Comparison of ENCODE assay signal across 1 cellular context in the genomic region with DNA sequence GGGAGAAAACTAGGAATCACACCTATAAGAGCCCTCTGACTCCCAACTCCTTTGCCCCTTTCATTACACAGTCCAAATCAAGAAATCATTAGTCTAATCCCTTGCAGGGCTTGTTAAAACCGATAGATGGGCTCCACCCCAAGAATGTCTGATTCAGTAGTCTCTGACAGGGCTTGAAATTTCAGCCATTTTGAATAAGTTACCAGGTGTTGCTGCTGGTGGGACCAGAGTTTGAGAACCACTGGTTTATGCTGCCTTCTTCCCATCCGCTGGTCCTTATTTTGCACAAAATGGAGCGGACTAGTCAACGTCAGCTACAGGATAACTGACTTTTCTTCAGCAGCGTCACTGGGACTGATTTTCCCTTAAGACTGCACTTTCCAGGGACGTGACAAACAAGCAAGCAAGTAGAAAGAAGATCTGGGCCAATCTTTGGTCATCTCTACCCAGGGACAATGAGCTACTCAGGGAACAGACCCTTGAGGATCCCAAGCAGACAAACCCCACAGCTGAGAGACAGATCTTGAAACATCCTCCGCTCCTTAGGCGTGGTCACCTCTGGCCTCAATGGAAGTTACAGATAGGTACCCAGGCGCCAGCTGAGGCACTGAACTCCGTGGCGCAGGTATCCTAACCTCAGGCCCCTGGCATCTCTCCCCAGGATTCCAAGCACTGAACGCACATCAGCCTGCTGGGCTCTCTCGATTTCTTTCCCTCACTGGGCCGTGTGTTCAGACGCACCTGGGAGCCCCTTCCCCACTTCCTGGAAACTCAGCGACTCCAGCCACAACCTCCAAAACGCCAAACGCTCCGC.
TF ChIP-seq lines count a peak whose summit lies in the region.

No MANE protein-coding gene starts in this region.

TF ChIP-seq in IMR-90, 13 proteins besides CTCF, POLR2A, EP300 and RAD21 (continued from another document):
- TF ChIP-seq, protein P1, sequence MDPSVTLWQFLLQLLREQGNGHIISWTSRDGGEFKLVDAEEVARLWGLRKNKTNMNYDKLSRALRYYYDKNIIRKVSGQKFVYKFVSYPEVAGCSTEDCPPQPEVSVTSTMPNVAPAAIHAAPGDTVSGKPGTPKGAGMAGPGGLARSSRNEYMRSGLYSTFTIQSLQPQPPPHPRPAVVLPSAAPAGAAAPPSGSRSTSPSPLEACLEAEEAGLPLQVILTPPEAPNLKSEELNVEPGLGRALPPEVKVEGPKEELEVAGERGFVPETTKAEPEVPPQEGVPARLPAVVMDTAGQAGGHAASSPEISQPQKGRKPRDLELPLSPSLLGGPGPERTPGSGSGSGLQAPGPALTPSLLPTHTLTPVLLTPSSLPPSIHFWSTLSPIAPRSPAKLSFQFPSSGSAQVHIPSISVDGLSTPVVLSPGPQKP (IDR thresholded peaks at IDR 0.05; ENCODE audit: borderline replicate concordance, low read depth, low read length), result no peak
- no peak for TF ChIP-seq MAZ (IDR thresholded peaks at IDR 0.05; ENCODE audit: borderline replicate concordance, low read depth, low read length)
- TF ChIP-seq, protein P2, sequence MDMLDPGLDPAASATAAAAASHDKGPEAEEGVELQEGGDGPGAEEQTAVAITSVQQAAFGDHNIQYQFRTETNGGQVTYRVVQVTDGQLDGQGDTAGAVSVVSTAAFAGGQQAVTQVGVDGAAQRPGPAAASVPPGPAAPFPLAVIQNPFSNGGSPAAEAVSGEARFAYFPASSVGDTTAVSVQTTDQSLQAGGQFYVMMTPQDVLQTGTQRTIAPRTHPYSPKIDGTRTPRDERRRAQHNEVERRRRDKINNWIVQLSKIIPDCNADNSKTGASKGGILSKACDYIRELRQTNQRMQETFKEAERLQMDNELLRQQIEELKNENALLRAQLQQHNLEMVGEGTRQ (IDR thresholded peaks at IDR 0.05; ENCODE audit: low read depth, low read length), result no peak
TF ChIP-seq in IMR-90: peak in this region for 0.
